ENCODE assay signal across 8 cellular contexts in the genomic region with DNA sequence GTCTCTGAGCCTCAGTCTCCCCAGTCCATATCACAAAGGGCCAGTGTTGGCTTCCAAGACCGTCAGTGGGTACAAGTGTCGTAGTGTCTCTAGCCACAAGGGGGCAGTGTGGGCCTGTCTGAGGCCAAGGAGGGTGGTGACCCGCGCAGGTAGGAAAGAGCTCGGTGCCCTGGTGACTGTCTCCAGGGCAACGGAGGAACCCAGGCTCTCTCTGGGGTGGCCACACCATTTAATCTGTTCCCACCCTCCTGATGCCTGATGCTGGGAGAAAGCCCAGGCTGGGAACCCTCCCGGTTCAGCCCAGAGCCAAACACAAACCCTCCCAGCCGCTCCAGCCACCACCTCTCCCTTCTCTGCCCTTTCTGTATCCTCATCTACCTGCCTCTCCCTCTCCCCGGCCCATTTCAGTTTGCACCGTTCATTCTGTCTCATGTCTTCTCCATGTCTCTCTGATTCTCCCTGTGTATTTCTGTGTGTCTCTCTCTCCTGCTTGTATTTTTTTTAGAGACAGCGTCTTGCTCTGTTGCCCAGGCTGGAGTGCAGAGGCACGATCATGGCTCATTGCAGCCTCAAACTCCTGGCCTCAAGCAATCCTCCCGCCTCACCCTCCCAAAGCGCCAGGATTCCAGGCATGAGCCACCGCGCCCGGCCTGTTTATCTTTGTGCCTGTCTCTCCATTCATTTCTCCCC. TPM values are rescaled to one million over a fixed set of nuclear protein-coding genes. Genes with fewer than 3 reads are reported as not detected.
A peak's percentile ranks its signal among the peaks of the same experiment; 100 is the strongest.
DNase-seq lines count a peak whose midpoint lies in the region; ATAC-seq and TF ChIP-seq lines count a peak whose summit lies in the region.

No MANE protein-coding gene starts in this region.

- H3F3A ChIP-seq in neural progenitor cell (ENCODE audit: low read depth) = peaks cover 6% of the 10 kb centered on the region

- peaks cover 0 to 3% of the 10 kb centered on the region in 2 donors for H3K36me3 Mint-ChIP-seq in activated T-cell treated with anti-CD3 and anti-CD28 coated beads, Interleukin-2, amount 50 U/mL, for 72 hours (ENCODE audit: insufficient read depth in 2 of 2)
- no peaks in the 10 kb centered on the region for H3K36me3 Mint-ChIP-seq in neural progenitor cell

- peak; percentile 91 to 92 for ATAC-seq in activated T-cell treated with anti-CD3 and anti-CD28 coated beads, Interleukin-2, amount 50 U/mL, for 72 hours (replicated peaks in 1 of 2)
- no peak for ATAC-seq in HG03045 (IDR thresholded peaks at IDR 0.05; ENCODE audit: unreplicated experiment)

- H3K27ac ChIP-seq in KMS-11 = no peak overlapping the region
- no peak overlapping the region for H3K27ac ChIP-seq in neural progenitor cell

- DNase-seq in Daoy (ENCODE audit: low read depth) (peak; percentile 78), RKO (ENCODE audit: low spot score) (peak; percentile 59), fibroblast of mammary gland (ENCODE audit: low read depth) (peak; percentile 61), neural progenitor cell (ENCODE audit: low spot score) (peak; percentile 88), superior temporal gyrus (ENCODE audit: extremely low spot score) (peak; percentile 91)
- DNase-seq in activated T-cell treated with anti-CD3 and anti-CD28 coated beads, Interleukin-2, amount 50 U/mL, for 72 hours = peak; percentile 85 to 91

- H3K9me3 Mint-ChIP-seq in activated T-cell treated with anti-CD3 and anti-CD28 coated beads, Interleukin-2, amount 50 U/mL, for 72 hours = no peaks in the 10 kb centered on the region
- H3K9me3 Mint-ChIP-seq in neural progenitor cell = no peaks in the 10 kb centered on the region

- peak overlapping the region in 1 of 2 donors; percentile 7 for H3K4me3 Mint-ChIP-seq in activated T-cell treated with anti-CD3 and anti-CD28 coated beads, Interleukin-2, amount 50 U/mL, for 72 hours
- H3K4me3 Mint-ChIP-seq in neural progenitor cell = peak overlapping the region; percentile 48

- H3K27ac Mint-ChIP-seq in activated T-cell treated with anti-CD3 and anti-CD28 coated beads, Interleukin-2, amount 50 U/mL, for 72 hours = no peak overlapping the region
- H3K27ac Mint-ChIP-seq in neural progenitor cell = peak overlapping the region; percentile 71

- no peak overlapping the region for H3K9ac ChIP-seq in KMS-11
- H3K9ac ChIP-seq in neural progenitor cell = no peak overlapping the region

- TF ChIP-seq CTCF in KMS-11 (conservative IDR thresholded peaks at IDR 0.05; ENCODE audit: low read depth, low read length) (peak; percentile 95), fibroblast of mammary gland (conservative IDR thresholded peaks at IDR 0.05; ENCODE audit: control insufficient read depth, insufficient read depth, low read depth, low read length) (peak; percentile 79), neural progenitor cell (IDR thresholded peaks at IDR 0.05) (peak; percentile 91)

- H3K27me3 ChIP-seq in KMS-11 (ENCODE audit: insufficient read depth, low read depth) (peaks cover 65% of the 10 kb centered on the region), neural progenitor cell (no peaks in the 10 kb centered on the region)

- H3K4me1 Mint-ChIP-seq in activated T-cell treated with anti-CD3 and anti-CD28 coated beads, Interleukin-2, amount 50 U/mL, for 72 hours (ENCODE audit: low read depth) = peaks cover 44% of the 10 kb centered on the region
- H3K4me1 Mint-ChIP-seq in neural progenitor cell = peaks cover 14% of the 10 kb centered on the region

- H2AFZ ChIP-seq in KMS-11 (ENCODE audit: low read depth) = no peak overlapping the region
- no peak overlapping the region for H2AFZ ChIP-seq in neural progenitor cell (replicated peaks)

- H3K4me2 ChIP-seq in KMS-11 = no peak overlapping the region
- H3K4me2 ChIP-seq in neural progenitor cell = no peak overlapping the region

- H3K79me2 ChIP-seq in KMS-11 (ENCODE audit: insufficient read depth, low read depth) = no peaks in the 10 kb centered on the region
- H3K79me2 ChIP-seq in neural progenitor cell (ENCODE audit: low read depth) = no peaks in the 10 kb centered on the region

- H4K20me1 ChIP-seq in KMS-11 (ENCODE audit: insufficient read depth) = no peaks in the 10 kb centered on the region
- peaks cover 20% of the 10 kb centered on the region for H4K20me1 ChIP-seq in neural progenitor cell (ENCODE audit: low read depth)

- peaks cover 39% of the 10 kb centered on the region for H3K27me3 Mint-ChIP-seq in activated T-cell treated with anti-CD3 and anti-CD28 coated beads, Interleukin-2, amount 50 U/mL, for 72 hours (ENCODE audit: low read depth)
- peaks cover 27% of the 10 kb centered on the region for H3K27me3 Mint-ChIP-seq in neural progenitor cell (ENCODE audit: insufficient read depth, low read depth)

- H3K36me3 ChIP-seq in KMS-11 (ENCODE audit: insufficient read depth) (no peaks in the 10 kb centered on the region), neural progenitor cell (no peaks in the 10 kb centered on the region)

- no peak overlapping the region for H3K4me3 ChIP-seq in KMS-11 (IDR thresholded peaks at IDR 0.05; ENCODE audit: insufficient read depth, low read depth, low read length)
- no peak overlapping the region for H3K4me3 ChIP-seq in fibroblast of mammary gland (ENCODE audit: control insufficient read depth, low read depth, low read length)
- no peak overlapping the region for H3K4me3 ChIP-seq in neural progenitor cell

- H3K4me1 ChIP-seq in KMS-11 (ENCODE audit: low read depth, poor library complexity, severe bottlenecking) = peaks cover 18% of the 10 kb centered on the region
- no peaks in the 10 kb centered on the region for H3K4me1 ChIP-seq in neural progenitor cell

- no peaks in the 10 kb centered on the region for H3K9me3 ChIP-seq in neural progenitor cell (ENCODE audit: low read depth)

RNA-seq across cellular contexts. Expression of gene MEIS3, which starts 17.5 kb away (rescaled TPM):
- total RNA-seq in Daoy (2014; rRNA removed; shearing (Covaris generic)) = 0.63 and 2.9 TPM in 2 replicates
- total RNA-seq in activated T-cell treated with anti-CD3 and anti-CD28 coated beads, Interleukin-2, amount 50 U/mL, for 72 hours = under 1 TPM; 0.23 to 0.26 TPM
- total RNA-seq in neural progenitor cell (ENCODE audit: low replicate concordance) = 32.2 and 70.5 TPM in 2 replicates

RNA-seq across cellular contexts. Expression of gene SLC8A2, which starts 34.8 kb away (rescaled TPM):
- total RNA-seq in Daoy (2014; rRNA removed; shearing (Covaris generic)) = 0.40 TPM in 1 of 2 replicates, not detected in the other
- under 1 TPM; 0.17 to 0.97 TPM for total RNA-seq in activated T-cell treated with anti-CD3 and anti-CD28 coated beads, Interleukin-2, amount 50 U/mL, for 72 hours
- 14.5 and 17.6 TPM in 2 replicates for total RNA-seq in neural progenitor cell (ENCODE audit: low replicate concordance)

RNA-seq across cellular contexts. Expression of gene KPTN, which starts 47.2 kb away (rescaled TPM):
- total RNA-seq in Daoy (2014; rRNA removed; shearing (Covaris generic)) = 3.3 and 6.5 TPM in 2 replicates
- 10 to 100 TPM in 1 of 2 donors, 1 to 10 TPM in 1; 7.2 to 10.5 TPM for total RNA-seq in activated T-cell treated with anti-CD3 and anti-CD28 coated beads, Interleukin-2, amount 50 U/mL, for 72 hours
- 17.8 and 18.1 TPM in 2 replicates for total RNA-seq in neural progenitor cell (ENCODE audit: low replicate concordance)
